ENCODE assay signal across 10 cellular contexts in genomic region chr2:215796160-215796559, GRCh38.
A peak's percentile ranks its signal among the peaks of the same experiment; 100 is the strongest.
DNase-seq lines count a peak whose midpoint lies in the region; ATAC-seq, FAIRE-seq and TF ChIP-seq lines count a peak whose summit lies in the region.
"Had no signal": no experiment of that assay in that cellular context is flagged by ENCODE, and none has a peak within 500 bp of the region (broad histone marks: within the 10 kb centered on the region; RNA-seq: fewer than 3 reads in every experiment).

No MANE protein-coding gene starts in this region.

- CTCF ChIA-PET in endothelial cell of umbilical vein (lab: Charles Lee), result interaction anchor here (1.1 to 3.8 kb wide), 3 partner anchors 10 to 32 kb away, joined by 3 to 15 read pairs (median 8); no protein-coding TSS in a partner anchor

- H2AFZ ChIP-seq in endothelial cell of umbilical vein (ENCODE audit: low read depth, low read length), result no peak overlapping the region

- POLR2A ChIA-PET in endothelial cell of umbilical vein (lab: Charles Lee), result no interaction called here

- peak; percentile 42 for ATAC-seq in stimulated activated naive B cell treated with anti-CD40 and anti-IgM and Interleukin-4, amounts not matched to agents 10 μg/mL and 1 μg/mL and 100 μg/mL, for 72 hours (replicated peaks)

- H3K9me3 Mint-ChIP-seq in stimulated activated naive B cell treated with anti-CD40 and anti-IgM and Interleukin-4, amounts not matched to agents 10 μg/mL and 1 μg/mL and 100 μg/mL, for 72 hours, result no peaks in the 10 kb centered on the region

- H3K4me2 ChIP-seq in endothelial cell of umbilical vein (ENCODE audit: insufficient read depth, low read length), result no peak overlapping the region

- H3K4me1 Mint-ChIP-seq in stimulated activated naive B cell treated with anti-CD40 and anti-IgM and Interleukin-4, amounts not matched to agents 10 μg/mL and 1 μg/mL and 100 μg/mL, for 72 hours, result peaks cover 9 to 12% of the 10 kb centered on the region in 2 donors

- DNase-seq in NOMO-1 treated with DMSO at 0.1 percent for 48 hours (lab: John Stamatoyannopoulos, UW; ENCODE audit: unreplicated experiment) (peak; percentile 12), NOMO-1 treated with dmso at 0.1 percent for 144 hours (lab: John Stamatoyannopoulos, UW; ENCODE audit: unreplicated experiment) (no peak), NCI-H69 (lab: John Stamatoyannopoulos, UW) (peak; percentile 34), endothelial cell of umbilical vein (ENCODE audit: low read depth, low spot score) (peak; percentile 44), Peyer's patch (no peak), WERI-Rb-1 (no peak)
- no peak for DNase-seq in stimulated activated naive B cell treated with anti-CD40 and anti-IgM and Interleukin-4, amounts not matched to agents 10 μg/mL and 1 μg/mL and 100 μg/mL, for 72 hours
- no peak for DNase-seq in central memory CD4-positive, alpha-beta T cell
- DNase-seq: AML-193, upper lobe of left lung had no signal

- H3K36me3 Mint-ChIP-seq in stimulated activated naive B cell treated with anti-CD40 and anti-IgM and Interleukin-4, amounts not matched to agents 10 μg/mL and 1 μg/mL and 100 μg/mL, for 72 hours, result no peaks in the 10 kb centered on the region

- TF ChIP-seq POLR2A in endothelial cell of umbilical vein (IDR thresholded peaks at IDR 0.05; ENCODE audit: low read depth, low read length), result peak; percentile 31
- no peak for TF ChIP-seq POLR2A in Peyer's patch (IDR thresholded peaks at IDR 0.05)

- intact Hi-C loops in endothelial cell of umbilical vein (cut with micrococcal nuclease), result no loop called here

- no peak for TF ChIP-seq CTCF in endothelial cell of umbilical vein (IDR thresholded peaks at IDR 0.05; ENCODE audit: extremely low read depth in 1 of 2, insufficient read depth in 1 of 2, low read depth in 1 of 2, low read length in 2 of 2)
- no peak for TF ChIP-seq CTCF in Peyer's patch (IDR thresholded peaks at IDR 0.05)
- no peak for TF ChIP-seq CTCF in WERI-Rb-1 (IDR thresholded peaks at IDR 0.05; ENCODE audit: low read depth, low read length)

- BruUV-seq in endothelial cell of umbilical vein (replicated peaks; lab: Mats Ljungman, UMichigan), result no TSS peak

- H3K27me3 ChIP-seq in endothelial cell of umbilical vein (ENCODE audit: control insufficient read depth in 2 of 2, insufficient read depth in 2 of 2, low read length in 2 of 2) (no peaks in the 10 kb centered on the region), Peyer's patch (no peaks in the 10 kb centered on the region), WERI-Rb-1 (ENCODE audit: insufficient read depth, low read depth, severe bottlenecking) (no peaks in the 10 kb centered on the region)
- H3K27me3 ChIP-seq: upper lobe of left lung had no signal

- H3K27me3 Mint-ChIP-seq in stimulated activated naive B cell treated with anti-CD40 and anti-IgM and Interleukin-4, amounts not matched to agents 10 μg/mL and 1 μg/mL and 100 μg/mL, for 72 hours, result peaks cover 5 to 11% of the 10 kb centered on the region in 2 donors

- no peak for FAIRE-seq in endothelial cell of umbilical vein (lab: Jason Lieb, UNC)

- no peak overlapping the region for H3K27ac Mint-ChIP-seq in stimulated activated naive B cell treated with anti-CD40 and anti-IgM and Interleukin-4, amounts not matched to agents 10 μg/mL and 1 μg/mL and 100 μg/mL, for 72 hours

- peaks cover 2 to 9% of the 10 kb centered on the region in 2 experiments for H3K36me3 ChIP-seq in endothelial cell of umbilical vein (ENCODE audit: control insufficient read depth in 2 of 2, extremely low read depth in 1 of 2, insufficient read depth in 2 of 2, low read length in 2 of 2)
- no peaks in the 10 kb centered on the region for H3K36me3 ChIP-seq in Peyer's patch
- H3K36me3 ChIP-seq in WERI-Rb-1, result no peaks in the 10 kb centered on the region
- H3K36me3 ChIP-seq: upper lobe of left lung had no signal

- H3K4me3 ChIP-seq in endothelial cell of umbilical vein (replicated peaks in 1 of 3; ENCODE audit: insufficient read depth in 1 of 3, low read depth in 1 of 3, low read length in 3 of 3), result no peak overlapping the region
- H3K4me3 ChIP-seq in Peyer's patch, result no peak overlapping the region
- H3K4me3 ChIP-seq in WERI-Rb-1 (ENCODE audit: low read depth, low read length), result no peak overlapping the region
- H3K4me3 ChIP-seq: upper lobe of left lung had no signal

- H3K9me3 ChIP-seq in endothelial cell of umbilical vein (replicated peaks; ENCODE audit: control insufficient read depth, insufficient read depth, low read length) (no peaks in the 10 kb centered on the region), Peyer's patch (no peaks in the 10 kb centered on the region), WERI-Rb-1 (ENCODE audit: severe bottlenecking) (no peaks in the 10 kb centered on the region)
- H3K9me3 ChIP-seq: upper lobe of left lung had no signal

- H3K4me1 ChIP-seq in endothelial cell of umbilical vein (ENCODE audit: control insufficient read depth, extremely low read depth, insufficient read depth, low read length) (peaks cover 44% of the 10 kb centered on the region), Peyer's patch (peaks cover 0 to 5% (median 0%) of the 10 kb centered on the region in 4 donors)

- no peak overlapping the region for H3K4me3 Mint-ChIP-seq in stimulated activated naive B cell treated with anti-CD40 and anti-IgM and Interleukin-4, amounts not matched to agents 10 μg/mL and 1 μg/mL and 100 μg/mL, for 72 hours

- no peaks in the 10 kb centered on the region for H3K9me1 ChIP-seq in endothelial cell of umbilical vein (replicated peaks; ENCODE audit: control insufficient read depth, extremely low read depth, insufficient read depth, low read length)

- dilution Hi-C loops in endothelial cell of umbilical vein (cut with MboI; ENCODE audit: extremely low pct_ligation_motif_present, low sequenced_read_pairs), result no loop called here

- no peak overlapping the region for H3K9ac ChIP-seq in endothelial cell of umbilical vein (replicated peaks; ENCODE audit: extremely low read depth, insufficient read depth, low read length)

- no peak overlapping the region for H3K27ac ChIP-seq in endothelial cell of umbilical vein (ENCODE audit: insufficient read depth, low read depth, low read length)
- H3K27ac ChIP-seq in Peyer's patch, result no peak overlapping the region
- no peak overlapping the region for H3K27ac ChIP-seq in WERI-Rb-1
- H3K27ac ChIP-seq: upper lobe of left lung had no signal

- peaks cover 33% of the 10 kb centered on the region for H3K79me2 ChIP-seq in endothelial cell of umbilical vein (ENCODE audit: control insufficient read depth, insufficient read depth, low read length)

- H4K20me1 ChIP-seq in endothelial cell of umbilical vein (replicated peaks; ENCODE audit: control insufficient read depth, extremely low read depth, insufficient read depth, low read length), result no peaks in the 10 kb centered on the region

TF ChIP-seq in endothelial cell of umbilical vein, 7 proteins besides CTCF, POLR2A, EP300 and RAD21:
- peak; percentile 51 for TF ChIP-seq GATA2 (IDR thresholded peaks at IDR 0.05; ENCODE audit: insufficient read depth, insufficient read length, low read depth, low read length)
- no peak for TF ChIP-seq FOS (IDR thresholded peaks at IDR 0.05; ENCODE audit: borderline replicate concordance, insufficient read depth, low read length)

Comparison
In these comparisons a context has a peak if more than half of its experiments do, and no peak if none do; other contexts are left out.
1. DNase-seq: peak in NOMO-1 treated with DMSO at 0.1 percent for 48 hours (single experiment), NCI-H69 (single experiment) and endothelial cell of umbilical vein (single experiment); none in NOMO-1 treated with dmso at 0.1 percent for 144 hours (single experiment), stimulated activated naive B cell treated with anti-CD40 and anti-IgM and Interleukin-4, amounts not matched to agents 10 μg/mL and 1 μg/mL and 100 μg/mL, for 72 hours (single experiment), Peyer's patch (0 of 3), central memory CD4-positive, alpha-beta T cell (single experiment) and WERI-Rb-1 (single experiment).